In the genomic region with DNA sequence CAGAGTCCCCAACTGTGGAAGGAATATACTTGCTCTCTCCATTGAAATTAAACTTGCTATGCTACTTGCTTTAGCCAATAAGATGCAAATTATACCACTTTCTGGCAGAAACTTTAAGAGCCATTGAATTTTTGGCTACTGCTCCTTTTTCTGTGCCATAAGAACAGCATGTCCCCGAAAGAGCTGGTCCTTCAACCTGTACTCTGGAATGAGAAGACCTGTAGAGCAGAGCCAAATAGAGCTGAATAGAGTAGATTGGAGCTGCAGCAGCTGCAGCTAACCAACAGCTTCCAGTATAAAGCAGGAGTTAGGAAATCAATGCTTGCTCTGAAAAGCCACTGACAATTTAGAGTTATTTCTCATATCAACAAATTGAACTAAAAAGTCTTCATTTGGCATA, we compare ENCODE assay signal across 15 cellular contexts.
"Had no signal": no experiment of that assay in that cellular context is flagged by ENCODE, and none has a peak within 500 bp of the region (broad histone marks: within the 10 kb centered on the region; RNA-seq: fewer than 3 reads in every experiment).

No MANE protein-coding gene starts in this region.

- DNase-seq: activated CD4-positive, alpha-beta T cell treated with anti-CD3 and anti-CD28 coated beads, Interleukin-2, amount 10 ng/mL, durations not matched to agents 24 days and 14 days; activated CD4-positive, CD25-positive, alpha-beta regulatory T cell; activated CD8-positive, alpha-beta T cell treated with anti-CD3 and anti-CD28 coated beads for 36 hours; activated naive CD4-positive, alpha-beta T cell; activated naive CD8-positive, alpha-beta T cell treated with anti-CD3 and anti-CD28 coated beads for 36 hours; activated T-cell treated with anti-CD3 and anti-CD28 coated beads, Interleukin-2, amount 50 U/mL, for 1 hour; amniotic stem cell; naive thymus-derived CD4-positive, alpha-beta T cell; ovary; stimulated activated naive CD4-positive, alpha-beta T cell; T-cell; trophoblast cell had no signal

- H3K9me3 ChIP-seq: ovary had no signal

- H3K4me3 ChIP-seq: coronary artery, ovary had no signal

- H3K27me3 ChIP-seq: ovary had no signal

- H3K36me3 ChIP-seq: ovary had no signal

- ATAC-seq: activated CD8-positive, alpha-beta T cell treated with anti-CD3 and anti-CD28 coated beads for 36 hours; activated T-helper 17 cell treated with anti-CD3 and anti-CD28 coated beads, Interleukin-2, amount 50 U/mL, for 72 hours; naive thymus-derived CD4-positive, alpha-beta T cell; T-cell had no signal

- H3K27ac ChIP-seq: coronary artery, ovary had no signal

- FAIRE-seq: frontal cortex had no signal
